ENCODE assay signal across 7 cellular contexts in genomic region chr1:4216231-4216630, GRCh38.
"Had no signal": no experiment of that assay in that cellular context is flagged by ENCODE, and none has a peak within 500 bp of the region (broad histone marks: within the 10 kb centered on the region; RNA-seq: fewer than 3 reads in every experiment).

No MANE protein-coding gene starts in this region.

- ATAC-seq: GM23338, K562 had no signal

- H3K4me3 ChIP-seq: GM23338, K562 had no signal

- DNase-seq: H9, HCEC 1CT, HFFc6, IMR-90, KG1 had no signal
